24 cellular contexts compared by ENCODE assay signal in the genomic region with DNA sequence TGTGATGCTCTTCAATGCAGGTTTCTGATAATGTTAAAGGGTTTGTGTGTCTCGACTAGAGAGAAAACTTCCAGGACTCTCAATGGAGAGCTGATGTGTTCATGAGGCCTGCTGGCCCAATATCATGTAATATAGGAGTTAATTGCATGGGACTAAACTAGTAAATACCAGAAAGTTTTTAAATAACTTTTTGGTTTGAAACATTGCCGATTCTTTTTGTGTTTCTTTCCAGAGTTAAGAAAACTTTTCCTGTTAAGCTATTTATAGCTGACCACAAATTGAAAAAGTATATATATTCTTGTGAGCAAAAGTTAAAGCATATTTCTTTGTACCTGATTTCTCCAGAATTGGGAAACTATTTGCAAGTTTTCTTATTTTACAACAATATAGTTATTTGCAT. TPM values are rescaled to one million over a fixed set of nuclear protein-coding genes. Genes with fewer than 3 reads are reported as not detected.
"Had no signal": no experiment of that assay in that cellular context is flagged by ENCODE, and none has a peak within 500 bp of the region (broad histone marks: within the 10 kb centered on the region; RNA-seq: fewer than 3 reads in every experiment).

No MANE protein-coding gene starts in this region.

- H3K9me3 ChIP-seq: MG63, SJSA1 had no signal

- H3K4me1 ChIP-seq: SJSA1 had no signal

- H3K36me3 ChIP-seq: MG63, SJSA1 had no signal

- ATAC-seq: HepG2 had no signal

- H3K27ac ChIP-seq: SJSA1, SK-N-MC had no signal

- FAIRE-seq: HepG2 had no signal

- DNase-seq: IMR-90, Karpas-422, KG1, MG63, NCI-H1092 treated with DMSO at 0.1 percent for 48 hours, NCI-H1417, NCI-H146, NCI-H1694 treated with DMSO at 0.1 percent for 48 hours, NCI-H1930, NCI-H2081 treated with DMSO at 0.1 percent for 48 hours, NCI-H2171, NCI-H226, NCI-H446, NCI-H510A, NCI-H524 treated with DMSO at 0.1 percent for 48 hours, NCI-H69, NCI-H774, Right ventricle myocardium superior, RPMI8226, SIG-M5 had no signal

- H3K4me3 ChIP-seq: MG63, SJSA1, SK-N-MC had no signal

- H3K27me3 ChIP-seq: MG63, SJSA1 had no signal

RNA-seq across cellular contexts. Expression of a gene that starts 49.7 kb away (rescaled TPM):
- total RNA-seq: HepG2; IMR-90; Right ventricle myocardium superior; SJSA1; T-helper 1 cell treated with Interleukin-12 subunit alpha and Interleukin-12 subunit beta and Interleukin-4 antibody, amounts not matched to agents 30 ng/mL and 1 ng/mL, for 36 hours had no signal
- polyA plus RNA-seq: HepG2, IMR-90 had no signal
